10 cellular contexts compared by ENCODE assay signal in genomic region chr1:235069577-235070563, GRCh38. TPM values are rescaled to one million over a fixed set of nuclear protein-coding genes. Genes with fewer than 3 reads are reported as not detected.
A peak's percentile ranks its signal among the peaks of the same experiment; 100 is the strongest.
DNase-seq lines count a peak whose midpoint lies in the region; ATAC-seq, FAIRE-seq and TF ChIP-seq lines count a peak whose summit lies in the region.
"Had no signal": no experiment of that assay in that cellular context is flagged by ENCODE, and none has a peak within 500 bp of the region (broad histone marks: within the 10 kb centered on the region; RNA-seq: fewer than 3 reads in every experiment).

No MANE protein-coding gene starts in this region.

- TF ChIP-seq CTCF in heart left ventricle (IDR thresholded peaks at IDR 0.05) = no peak

- H3K36me3 ChIP-seq in heart left ventricle = no peaks in the 10 kb centered on the region
- H3K36me3 ChIP-seq: WERI-Rb-1 had no signal

- ATAC-seq in heart left ventricle (peak in 3 of 4 donors; percentile 7 to 53 (median 11)), HG03135 (IDR thresholded peaks at IDR 0.05; ENCODE audit: unreplicated experiment) (no peak), GM18870 (IDR thresholded peaks at IDR 0.05; ENCODE audit: unreplicated experiment) (no peak)
- no peak for ATAC-seq in stimulated activated naive B cell treated with anti-CD40 and anti-IgM and Interleukin-4, amounts not matched to agents 10 μg/mL and 1 μg/mL and 100 μg/mL, for 72 hours (replicated peaks)
- ATAC-seq: stimulated activated memory B cell treated with anti-CD40 and anti-IgM and Interleukin-4, amounts not matched to agents 10 μg/mL and 1 μg/mL and 100 μg/mL, for 72 hours had no signal

- H3K27me3 Mint-ChIP-seq in stimulated activated naive B cell treated with anti-CD40 and anti-IgM and Interleukin-4, amounts not matched to agents 10 μg/mL and 1 μg/mL and 100 μg/mL, for 72 hours = no peaks in the 10 kb centered on the region
- H3K27me3 Mint-ChIP-seq: stimulated activated memory B cell treated with anti-CD40 and anti-IgM and Interleukin-4, amounts not matched to agents 10 μg/mL and 1 μg/mL and 100 μg/mL, for 72 hours had no signal

- H3K9me3 Mint-ChIP-seq in stimulated activated naive B cell treated with anti-CD40 and anti-IgM and Interleukin-4, amounts not matched to agents 10 μg/mL and 1 μg/mL and 100 μg/mL, for 72 hours = no peaks in the 10 kb centered on the region
- H3K9me3 Mint-ChIP-seq: stimulated activated memory B cell treated with anti-CD40 and anti-IgM and Interleukin-4, amounts not matched to agents 10 μg/mL and 1 μg/mL and 100 μg/mL, for 72 hours had no signal

- H3K27ac ChIP-seq in heart left ventricle = peak overlapping the region in 11 of 12 donors; percentile 3 to 78 (median 57)
- H3K27ac ChIP-seq: WERI-Rb-1 had no signal

- peaks cover 15 to 69% (median 54%) of the 10 kb centered on the region in 12 donors for H3K4me1 ChIP-seq in heart left ventricle

- H3K36me3 Mint-ChIP-seq in stimulated activated naive B cell treated with anti-CD40 and anti-IgM and Interleukin-4, amounts not matched to agents 10 μg/mL and 1 μg/mL and 100 μg/mL, for 72 hours = no peaks in the 10 kb centered on the region
- H3K36me3 Mint-ChIP-seq: stimulated activated memory B cell treated with anti-CD40 and anti-IgM and Interleukin-4, amounts not matched to agents 10 μg/mL and 1 μg/mL and 100 μg/mL, for 72 hours had no signal

- peak overlapping the region; percentile 84 for H3K27ac Mint-ChIP-seq in stimulated activated naive B cell treated with anti-CD40 and anti-IgM and Interleukin-4, amounts not matched to agents 10 μg/mL and 1 μg/mL and 100 μg/mL, for 72 hours
- H3K27ac Mint-ChIP-seq: stimulated activated memory B cell treated with anti-CD40 and anti-IgM and Interleukin-4, amounts not matched to agents 10 μg/mL and 1 μg/mL and 100 μg/mL, for 72 hours had no signal

- no peak for FAIRE-seq in GM12892 (lab: Jason Lieb, UNC)

- DNase-seq in HS-27A (ENCODE audit: low read depth) = peak; percentile 67
- peak; percentile 83 for DNase-seq in RPMI8226
- peak; percentile 58 to 81 (median 74) for DNase-seq in heart left ventricle
- DNase-seq in stimulated activated naive B cell treated with anti-CD40 and anti-IgM and Interleukin-4, amounts not matched to agents 10 μg/mL and 1 μg/mL and 100 μg/mL, for 72 hours = no peak
- DNase-seq in retina = no peak
- DNase-seq in GM12892 (ENCODE audit: insufficient read length) = no peak
- DNase-seq: WERI-Rb-1 had no signal

- H3K9me3 ChIP-seq in heart left ventricle = no peaks in the 10 kb centered on the region

- no peaks in the 10 kb centered on the region for H3K27me3 ChIP-seq in heart left ventricle

- WGBS in heart left ventricle, 4 donors = 39 to 63% (median 54%) methylated on average over 27 to 34 of the region's 34 CpGs

- peak in 1 of 2 donors; percentile 13 for TF ChIP-seq POLR2A in heart left ventricle (IDR thresholded peaks at IDR 0.05)
- no peak for TF ChIP-seq POLR2A in GM12892 (IDR thresholded peaks at IDR 0.05; ENCODE audit: low read depth, low read length)

- no peak overlapping the region for H3K4me3 Mint-ChIP-seq in stimulated activated naive B cell treated with anti-CD40 and anti-IgM and Interleukin-4, amounts not matched to agents 10 μg/mL and 1 μg/mL and 100 μg/mL, for 72 hours
- H3K4me3 Mint-ChIP-seq: stimulated activated memory B cell treated with anti-CD40 and anti-IgM and Interleukin-4, amounts not matched to agents 10 μg/mL and 1 μg/mL and 100 μg/mL, for 72 hours had no signal

- intact Hi-C loops in heart left ventricle (cut with DNase I) = loop anchor here in 8 of 10 donors (2.0 to 10.0 kb wide), 6 partner anchors 21 to 183 kb away; no protein-coding TSS in a partner anchor

- H3K4me3 ChIP-seq in heart left ventricle = no peak overlapping the region

- peaks cover 13 to 25% of the 10 kb centered on the region in 2 donors for H3K4me1 Mint-ChIP-seq in stimulated activated naive B cell treated with anti-CD40 and anti-IgM and Interleukin-4, amounts not matched to agents 10 μg/mL and 1 μg/mL and 100 μg/mL, for 72 hours

RNA-seq across cellular contexts. Expression of gene TOMM20, which starts 58.8 kb away (rescaled TPM):
- total RNA-seq in heart left ventricle = 100 to 1,000 TPM in 1 of 9 donors, 10 to 100 TPM in 8; 56.7 to 100 (median 83.3) TPM
- 10 to 100 TPM; 43.0 to 80.9 TPM for polyA plus RNA-seq in heart left ventricle
- 134 TPM for polyA plus RNA-seq in GM12892 (2012; ENCODE audit: missing spikeins)

Comparison
In these comparisons a context has a peak if more than half of its experiments do, and no peak if none do; other contexts are left out.
1. DNase-seq: peak in HS-27A (single experiment), RPMI8226 (single experiment) and heart left ventricle (5 of 5); none in stimulated activated naive B cell treated with anti-CD40 and anti-IgM and Interleukin-4, amounts not matched to agents 10 μg/mL and 1 μg/mL and 100 μg/mL, for 72 hours (single experiment), retina (single experiment) and GM12892 (single experiment).
2. ATAC-seq: peak in heart left ventricle (3 of 4); none in stimulated activated naive B cell treated with anti-CD40 and anti-IgM and Interleukin-4, amounts not matched to agents 10 μg/mL and 1 μg/mL and 100 μg/mL, for 72 hours (0 of 2), HG03135 (single experiment) and GM18870 (single experiment).